In the genomic region with DNA sequence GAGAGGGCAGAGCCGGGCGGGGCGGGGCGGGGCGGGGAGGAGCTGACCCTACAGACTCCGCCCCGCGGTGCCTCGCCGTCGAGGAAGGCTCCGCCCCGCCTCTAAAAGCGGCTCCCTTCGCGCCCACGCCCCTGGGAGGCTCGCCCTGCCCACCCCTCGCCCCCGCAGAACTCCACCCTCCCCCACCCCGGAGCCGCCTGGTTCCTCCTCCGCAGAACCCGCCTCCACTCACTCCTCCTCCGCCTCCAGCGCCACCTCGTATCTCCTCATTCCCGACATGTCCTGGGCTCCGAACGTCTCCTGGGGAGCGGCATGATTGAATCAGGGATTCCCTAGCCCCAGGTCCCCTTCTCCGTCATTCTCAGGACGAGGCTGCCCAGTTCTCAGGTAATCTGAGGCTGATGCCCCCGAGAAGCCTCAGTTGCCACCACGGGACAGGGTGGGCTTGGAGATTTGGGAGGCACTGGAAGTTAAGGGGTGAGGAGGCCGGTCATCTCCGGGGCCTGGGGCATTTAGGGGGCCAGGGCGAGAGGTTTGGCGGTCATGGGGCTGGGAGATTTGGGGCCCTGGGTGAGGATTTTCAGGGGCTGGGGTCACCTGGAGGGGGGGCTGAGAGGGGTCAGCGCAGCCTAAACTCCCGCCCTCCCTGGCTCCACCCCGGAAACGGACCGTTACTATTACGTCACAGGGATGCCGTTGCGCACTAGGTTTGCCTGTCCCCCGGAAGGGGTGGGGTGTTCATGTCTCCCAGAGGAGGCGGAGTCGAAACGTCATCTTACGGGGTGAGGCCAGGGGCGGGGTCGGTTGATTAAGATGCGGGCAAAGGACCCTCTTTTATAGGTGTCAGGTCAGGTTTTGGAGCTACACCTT, we compare ENCODE assay signal across 8 cellular contexts. TPM values are rescaled to one million over a fixed set of nuclear protein-coding genes. Genes with fewer than 3 reads are reported as not detected.
DNase-seq lines count a peak whose midpoint lies in the region; ATAC-seq and TF ChIP-seq lines count a peak whose summit lies in the region.

No MANE protein-coding gene starts in this region.

- peak overlapping the region; percentile 87 for H3K27ac Mint-ChIP-seq in activated CD4-positive, alpha-beta T cell treated with anti-CD3 and anti-CD28 coated beads for 36 hours

- H3K4me3 ChIP-seq in A673 (ENCODE audit: low read depth, low read length, poor library complexity, severe bottlenecking): peak overlapping the region; percentile 77
- peak overlapping the region; percentile 59 for H3K4me3 ChIP-seq in kidney epithelial cell (ENCODE audit: low read depth, low read length)

- peaks cover 6% of the 10 kb centered on the region for H3K4me1 ChIP-seq in A673 (ENCODE audit: insufficient read depth, low read length, poor library complexity, severe bottlenecking)

- CTCF ChIA-PET in A673 (lab: Charles Lee): interaction anchor here (0.7 to 1.0 kb wide), 2 partner anchors 19 to 37 kb away, joined by 4 read pairs; no protein-coding TSS in a partner anchor
- CTCF ChIA-PET in activated CD4-positive, alpha-beta T cell treated with anti-CD3 and anti-CD28 coated beads for 36 hours (lab: Charles Lee): interaction anchor here (0.7 to 3.1 kb wide), 7 partner anchors 19 to 1528 kb away, joined by 3 to 23 read pairs (median 5); a partner anchor contains a TSS

- H3K27me3 ChIP-seq in A673 (replicated peaks; ENCODE audit: insufficient read depth, low read depth, low read length, poor library complexity): no peaks in the 10 kb centered on the region
- H3K27me3 ChIP-seq in kidney epithelial cell (ENCODE audit: control insufficient read depth, insufficient read depth, low read length): no peaks in the 10 kb centered on the region

- no TSS peak for BruUV-seq in A673 (replicated peaks; lab: Mats Ljungman, UMichigan)

- peaks cover 12% of the 10 kb centered on the region for H3K9me3 Mint-ChIP-seq in activated CD4-positive, alpha-beta T cell treated with anti-CD3 and anti-CD28 coated beads for 36 hours (ENCODE audit: low read depth)

- H3K9me3 ChIP-seq in A673 (ENCODE audit: low read depth, low read length, poor library complexity, severe bottlenecking): no peaks in the 10 kb centered on the region

- H3K27me3 Mint-ChIP-seq in activated CD4-positive, alpha-beta T cell treated with anti-CD3 and anti-CD28 coated beads for 36 hours: no peaks in the 10 kb centered on the region

- POLR2A ChIA-PET in A673 (lab: Charles Lee; ENCODE audit: low non-redundant PET): interaction anchor here (0.7 kb wide), 1 partner anchor 39 kb away, joined by 6 read pairs; no protein-coding TSS in a partner anchor
- POLR2A ChIA-PET in activated CD4-positive, alpha-beta T cell treated with anti-CD3 and anti-CD28 coated beads for 36 hours (lab: Charles Lee): interaction anchor here (0.9 kb wide), 1 partner anchor 29 kb away, joined by 3 read pairs; a partner anchor contains a TSS

- H3K4me3 Mint-ChIP-seq in activated CD4-positive, alpha-beta T cell treated with anti-CD3 and anti-CD28 coated beads for 36 hours: peak overlapping the region; percentile 77

- peak overlapping the region; percentile 98 for H3K27ac ChIP-seq in A673 (ENCODE audit: low read depth, low read length, poor library complexity, severe bottlenecking)

- peak; percentile 97 for DNase-seq in A673 (ENCODE audit: low spot score)
- peak; percentile 69 for DNase-seq in NCI-H446 treated with DMSO at 0.1 percent for 48 hours (lab: John Stamatoyannopoulos, UW)
- DNase-seq in activated CD4-positive, alpha-beta T cell treated with anti-CD3 and anti-CD28 coated beads for 36 hours: peak; percentile 93
- DNase-seq in cerebellum (ENCODE audit: low spot score): peak; percentile 99
- DNase-seq in kidney epithelial cell (ENCODE audit: low read depth): peak; percentile 65
- peak; percentile 71 to 76 (median 76) for DNase-seq in stimulated activated CD4-positive, alpha-beta T cell treated with anti-CD3 and anti-CD28 coated beads, Interleukin-12 subunit alpha, Interleukin-12 subunit beta, amount 100 ng/mL, for 48 hours (ENCODE audit: low read depth in 2 of 3, low spot score in 1 of 3)

- intact Hi-C loops in A673 (cut with micrococcal nuclease; ENCODE audit: unreplicated experiment): no loop called here
- intact Hi-C loops in activated CD4-positive, alpha-beta T cell treated with anti-CD3 and anti-CD28 coated beads for 36 hours (cut with DNase I, micrococcal nuclease): loop anchor here (1.0 to 10.0 kb wide), 15 partner anchors 19 to 1149 kb away; a partner anchor contains a TSS

- peak; percentile 69 for ATAC-seq in GM19035 (IDR thresholded peaks at IDR 0.05; ENCODE audit: unreplicated experiment)
- ATAC-seq in HG03342 (IDR thresholded peaks at IDR 0.05; ENCODE audit: unreplicated experiment): peak; percentile 71
- peak; percentile 75 for ATAC-seq in activated CD4-positive, alpha-beta T cell treated with anti-CD3 and anti-CD28 coated beads for 36 hours

- peaks cover 19% of the 10 kb centered on the region for H3K36me3 Mint-ChIP-seq in activated CD4-positive, alpha-beta T cell treated with anti-CD3 and anti-CD28 coated beads for 36 hours (ENCODE audit: low read depth)

- TF ChIP-seq CTCF in A673 (conservative IDR thresholded peaks at IDR 0.05; ENCODE audit: low read depth, low read length) (no peak), kidney epithelial cell (IDR thresholded peaks at IDR 0.05; ENCODE audit: insufficient read depth, low read length, poor library complexity, severe bottlenecking) (no peak)

- H3K4me1 Mint-ChIP-seq in activated CD4-positive, alpha-beta T cell treated with anti-CD3 and anti-CD28 coated beads for 36 hours: peaks cover 33% of the 10 kb centered on the region

- H3K36me3 ChIP-seq in A673 (ENCODE audit: insufficient read depth, low read length, poor library complexity, severe bottlenecking) (peaks cover 3% of the 10 kb centered on the region), kidney epithelial cell (ENCODE audit: control insufficient read depth, insufficient read depth, low read length) (no peaks in the 10 kb centered on the region)

RNA-seq across cellular contexts. Expression of a gene that starts 3.2 kb away (rescaled TPM):
- total RNA-seq in A673 (2021) (not detected in 2 replicates), cerebellum (not detected), kidney epithelial cell (not detected in 2 replicates)
- under 1 TPM in 1 of 2 experiments, not detected in 1; 0.23 TPM for total RNA-seq in activated CD4-positive, alpha-beta T cell treated with anti-CD3 and anti-CD28 coated beads for 36 hours

RNA-seq across cellular contexts. Expression of a gene that starts 13.6 kb away (rescaled TPM):
- total RNA-seq in A673 (2021): 5.6 and 12.1 TPM in 2 replicates
- total RNA-seq in activated CD4-positive, alpha-beta T cell treated with anti-CD3 and anti-CD28 coated beads for 36 hours: 10 to 100 TPM; 18.3 to 21.3 TPM
- total RNA-seq in cerebellum: 16.1 TPM
- total RNA-seq in kidney epithelial cell: 5.9 and 11.6 TPM in 2 replicates

RNA-seq across cellular contexts. Expression of a gene that starts 19.1 kb away (rescaled TPM):
- 27.6 and 37.6 TPM in 2 replicates for total RNA-seq in A673 (2021)
- 10 to 100 TPM; 45.1 to 53.9 TPM for total RNA-seq in activated CD4-positive, alpha-beta T cell treated with anti-CD3 and anti-CD28 coated beads for 36 hours
- total RNA-seq in cerebellum: 59.7 TPM
- total RNA-seq in kidney epithelial cell: 34.4 and 39.4 TPM in 2 replicates

RNA-seq across cellular contexts. Expression of a gene that starts 25.5 kb away (rescaled TPM):
- total RNA-seq in A673 (2021): not detected in 2 replicates
- total RNA-seq in activated CD4-positive, alpha-beta T cell treated with anti-CD3 and anti-CD28 coated beads for 36 hours: under 1 TPM; 0.30 to 0.66 TPM
- not detected for total RNA-seq in cerebellum
- total RNA-seq in kidney epithelial cell: not detected in 2 replicates

RNA-seq across cellular contexts. Expression of a gene that starts 28.0 kb away (rescaled TPM):
- total RNA-seq in A673 (2021) (165 and 172 TPM in 2 replicates), cerebellum (24.3 TPM), kidney epithelial cell (121 and 129 TPM in 2 replicates)
- total RNA-seq in activated CD4-positive, alpha-beta T cell treated with anti-CD3 and anti-CD28 coated beads for 36 hours: 10 to 100 TPM; 63.6 to 68.0 TPM

Comparison
In these comparisons a context has a peak if more than half of its experiments do, and no peak if none do; other contexts are left out.
1. Peak in every context shown above with its lines: DNase-seq, ATAC-seq, H3K4me3 ChIP-seq and H3K27ac ChIP-seq.